In genomic region chr20:63697357-63697867, GRCh38 we compare ENCODE assay signal across 7 cellular contexts. TPM values are rescaled to one million over a fixed set of nuclear protein-coding genes. Genes with fewer than 3 reads are reported as not detected.
DNase-seq lines count a peak whose midpoint lies in the region; ATAC-seq lines count a peak whose summit lies in the region.
"Had no signal": no experiment of that assay in that cellular context is flagged by ENCODE, and none has a peak within 500 bp of the region (broad histone marks: within the 10 kb centered on the region; RNA-seq: fewer than 3 reads in every experiment).

No MANE protein-coding gene starts in this region.

- peak overlapping the region; percentile 90 for H3K27ac ChIP-seq in epithelial cell of prostate

- no peaks in the 10 kb centered on the region for H3K9me3 Mint-ChIP-seq in T-helper 2 cell treated with Interferon-gamma antibody and Interleukin-4, amounts not matched to agents 5 μg/mL and 100 μg/mL, for 36 hours
- no peaks in the 10 kb centered on the region for H3K9me3 Mint-ChIP-seq in stimulated activated memory B cell treated with anti-CD40 and anti-IgM and Interleukin-4, amounts not matched to agents 10 μg/mL and 1 μg/mL and 100 μg/mL, for 72 hours

- no peak for ATAC-seq in stimulated activated memory B cell treated with anti-CD40 and anti-IgM and Interleukin-4, amounts not matched to agents 10 μg/mL and 1 μg/mL and 100 μg/mL, for 72 hours

- H3K27ac Mint-ChIP-seq in T-helper 2 cell treated with Interferon-gamma antibody and Interleukin-4, amounts not matched to agents 5 μg/mL and 100 μg/mL, for 36 hours, result peak overlapping the region; percentile 36
- H3K27ac Mint-ChIP-seq in stimulated activated memory B cell treated with anti-CD40 and anti-IgM and Interleukin-4, amounts not matched to agents 10 μg/mL and 1 μg/mL and 100 μg/mL, for 72 hours, result peak overlapping the region; percentile 51

- no peaks in the 10 kb centered on the region for H3K4me1 Mint-ChIP-seq in T-helper 2 cell treated with Interferon-gamma antibody and Interleukin-4, amounts not matched to agents 5 μg/mL and 100 μg/mL, for 36 hours (ENCODE audit: low read depth)
- H3K4me1 Mint-ChIP-seq in stimulated activated memory B cell treated with anti-CD40 and anti-IgM and Interleukin-4, amounts not matched to agents 10 μg/mL and 1 μg/mL and 100 μg/mL, for 72 hours, result peaks cover 39% of the 10 kb centered on the region

- peaks cover 2% of the 10 kb centered on the region for H3K27me3 Mint-ChIP-seq in T-helper 2 cell treated with Interferon-gamma antibody and Interleukin-4, amounts not matched to agents 5 μg/mL and 100 μg/mL, for 36 hours (ENCODE audit: low read depth)
- H3K27me3 Mint-ChIP-seq in stimulated activated memory B cell treated with anti-CD40 and anti-IgM and Interleukin-4, amounts not matched to agents 10 μg/mL and 1 μg/mL and 100 μg/mL, for 72 hours, result no peaks in the 10 kb centered on the region

- no peak overlapping the region for H3K4me3 Mint-ChIP-seq in T-helper 2 cell treated with Interferon-gamma antibody and Interleukin-4, amounts not matched to agents 5 μg/mL and 100 μg/mL, for 36 hours
- peak overlapping the region; percentile 23 for H3K4me3 Mint-ChIP-seq in stimulated activated memory B cell treated with anti-CD40 and anti-IgM and Interleukin-4, amounts not matched to agents 10 μg/mL and 1 μg/mL and 100 μg/mL, for 72 hours

- DNase-seq in T-helper 2 cell treated with Interferon-gamma antibody and Interleukin-4, amounts not matched to agents 5 μg/mL and 100 μg/mL, for 36 hours (ENCODE audit: low spot score), result no peak
- no peak for DNase-seq in T-helper 2 cell
- DNase-seq in epithelial cell of prostate (ENCODE audit: low read depth, low spot score), result no peak
- no peak for DNase-seq in stimulated activated CD4-positive, alpha-beta T cell treated with anti-CD3 and anti-CD28 coated beads, Interleukin-15, amount 100 ng/mL, for 24 hours
- DNase-seq in A172 (ENCODE audit: low spot score), result no peak
- DNase-seq: NCI-H1694 treated with DMSO at 0.1 percent for 48 hours had no signal

- H3K36me3 Mint-ChIP-seq in T-helper 2 cell treated with Interferon-gamma antibody and Interleukin-4, amounts not matched to agents 5 μg/mL and 100 μg/mL, for 36 hours (ENCODE audit: low read depth), result peaks cover 7% of the 10 kb centered on the region
- H3K36me3 Mint-ChIP-seq in stimulated activated memory B cell treated with anti-CD40 and anti-IgM and Interleukin-4, amounts not matched to agents 10 μg/mL and 1 μg/mL and 100 μg/mL, for 72 hours, result peaks cover 10% of the 10 kb centered on the region

RNA-seq across cellular contexts. Expression of gene TNFRSF6B, which starts 1.0 kb away (rescaled TPM):
- 2.4 and 3.4 TPM in 2 replicates for total RNA-seq in A172 (2014; rRNA removed; shearing (Covaris generic))

RNA-seq across cellular contexts. Expression of gene ARFRP1, which starts 10.4 kb away (rescaled TPM):
- total RNA-seq in A172 (2014; rRNA removed; shearing (Covaris generic)), result 61.1 and 65.7 TPM in 2 replicates

RNA-seq across cellular contexts. Expression of gene ZGPAT, which starts 10.4 kb away (rescaled TPM):
- total RNA-seq in A172 (2014; rRNA removed; shearing (Covaris generic)), result 29.8 and 33.2 TPM in 2 replicates

RNA-seq across cellular contexts. Expression of gene LIME1, which starts 39.1 kb away (rescaled TPM):
- 53.8 and 59.0 TPM in 2 replicates for total RNA-seq in A172 (2014; rRNA removed; shearing (Covaris generic))

RNA-seq across cellular contexts. Expression of gene RTEL1, which starts 39.3 kb away (rescaled TPM):
- total RNA-seq in A172 (2014; rRNA removed; shearing (Covaris generic)), result 17.8 and 22.2 TPM in 2 replicates
